ENCODE assay signal across 8 cellular contexts in genomic region chr7:74269757-74270277, GRCh38.
DNase-seq lines count a peak whose midpoint lies in the region; ATAC-seq lines count a peak whose summit lies in the region.

No MANE protein-coding gene starts in this region.

- DNase-seq in DMS79 (lab: John Stamatoyannopoulos, UW), result peak; percentile 53
- DNase-seq in NCI-H345 treated with DMSO at 0.1 percent for 48 hours (lab: John Stamatoyannopoulos, UW; ENCODE audit: unreplicated experiment), result peak; percentile 58
- peak; percentile 53 to 60 for DNase-seq in activated CD4-positive, alpha-beta T cell treated with anti-CD3 and anti-CD28 coated beads, Interleukin-2, amount 50 U/mL, for 48 hours
- DNase-seq in effector CD8-positive, alpha-beta T cell (lab: John Stamatoyannopoulos, UW), result peak; percentile 59
- DNase-seq in memory B cell (ENCODE audit: low spot score in 2 of 2), result peak; percentile 47 to 60
- DNase-seq in stimulated activated CD8-positive, alpha-beta memory T cell treated with anti-CD3 and anti-CD28 coated beads, Interleukin-12 subunit alpha, Interleukin-12 subunit beta, amount 100 ng/mL, for 4 hours (ENCODE audit: low read depth), result peak; percentile 35

- no peaks in the 10 kb centered on the region for H3K36me3 Mint-ChIP-seq in memory B cell

- H3K4me3 Mint-ChIP-seq in memory B cell, result peak overlapping the region; percentile 88

- H3K27ac Mint-ChIP-seq in memory B cell, result peak overlapping the region; percentile 41

- peaks cover 29% of the 10 kb centered on the region for H3K4me1 Mint-ChIP-seq in memory B cell

- H3K9me3 Mint-ChIP-seq in memory B cell, result no peaks in the 10 kb centered on the region

- no peaks in the 10 kb centered on the region for H3K27me3 Mint-ChIP-seq in memory B cell

- ATAC-seq in HG02623 (IDR thresholded peaks at IDR 0.05; ENCODE audit: unreplicated experiment) (peak; percentile 36), memory B cell (ENCODE audit: low read depth) (peak; percentile 69), GM21619 (IDR thresholded peaks at IDR 0.05; ENCODE audit: unreplicated experiment) (no peak)
